Comparison of ENCODE assay signal across 11 cellular contexts in genomic region chr1:165383067-165383466, GRCh38. TPM values are rescaled to one million over a fixed set of nuclear protein-coding genes. Genes with fewer than 3 reads are reported as not detected.
DNase-seq lines count a peak whose midpoint lies in the region; TF ChIP-seq lines count a peak whose summit lies in the region.
"Had no signal": no experiment of that assay in that cellular context is flagged by ENCODE, and none has a peak within 500 bp of the region (broad histone marks: within the 10 kb centered on the region; RNA-seq: fewer than 3 reads in every experiment).

No MANE protein-coding gene starts in this region.

- H3K27me3 Mint-ChIP-seq in neural progenitor cell (ENCODE audit: insufficient read depth, low read depth), result peaks cover 5% of the 10 kb centered on the region

- DNase-seq in fibroblast of mammary gland (ENCODE audit: low read depth) (peak; percentile 96), mesendoderm (peak; percentile 33), ureter (ENCODE audit: low spot score) (peak; percentile 47), SKM-1 (lab: John Stamatoyannopoulos, UW; ENCODE audit: unreplicated experiment) (no peak), SIG-M5 treated with dmso at 0.1 percent for 504 hours (lab: John Stamatoyannopoulos, UW; ENCODE audit: unreplicated experiment) (no peak), neural progenitor cell (ENCODE audit: low spot score) (no peak), GF-D8 (lab: John Stamatoyannopoulos, UW) (no peak)
- DNase-seq: activated T-cell treated with anti-CD3 and anti-CD28 coated beads for 4 hours, NCI-H774 had no signal

- no peaks in the 10 kb centered on the region for H3K4me1 Mint-ChIP-seq in neural progenitor cell
- H3K4me1 Mint-ChIP-seq: neural crest cell had no signal

- no peak overlapping the region for H3K23ac ChIP-seq in mesendoderm (ENCODE audit: low read length)

- no peak overlapping the region for H2AK5ac ChIP-seq in mesendoderm (ENCODE audit: low read length)

- H2BK15ac ChIP-seq in mesendoderm (replicated peaks; ENCODE audit: low read depth), result no peak overlapping the region

- no peaks in the 10 kb centered on the region for H3K79me1 ChIP-seq in mesendoderm (ENCODE audit: low read length)

- no peak for TF ChIP-seq RAD21 in Ishikawa (IDR thresholded peaks at IDR 0.05; ENCODE audit: low read depth)

- H3K4me1 ChIP-seq in mesendoderm (ENCODE audit: control insufficient read depth, low read depth, low read length), result no peaks in the 10 kb centered on the region
- H3K4me1 ChIP-seq in neural progenitor cell, result no peaks in the 10 kb centered on the region

- no peak overlapping the region for H2BK120ac ChIP-seq in mesendoderm (ENCODE audit: low read depth, low read length)

- no peak overlapping the region for H3K4me3 ChIP-seq in fibroblast of mammary gland (ENCODE audit: control insufficient read depth, low read depth, low read length)
- H3K4me3 ChIP-seq in mesendoderm (ENCODE audit: low read length), result no peak overlapping the region
- no peak overlapping the region for H3K4me3 ChIP-seq in neural progenitor cell

- H2AFZ ChIP-seq in neural progenitor cell (replicated peaks), result no peak overlapping the region

- no peak overlapping the region for H4K8ac ChIP-seq in mesendoderm (ENCODE audit: low read depth, low read length)

- H3K79me2 ChIP-seq in mesendoderm (ENCODE audit: control insufficient read depth, insufficient read depth, low read length), result no peaks in the 10 kb centered on the region
- H3K79me2 ChIP-seq in neural progenitor cell (ENCODE audit: low read depth), result no peaks in the 10 kb centered on the region

- H3K27ac ChIP-seq in mesendoderm (ENCODE audit: low read depth, low read length) (no peak overlapping the region), neural progenitor cell (no peak overlapping the region)

- no peak overlapping the region for H2BK5ac ChIP-seq in mesendoderm (ENCODE audit: low read length)

- H3K56ac ChIP-seq in mesendoderm (ENCODE audit: low read length), result no peak overlapping the region

- H3K9me3 ChIP-seq in neural progenitor cell (ENCODE audit: low read depth), result no peaks in the 10 kb centered on the region

- H3K36me3 Mint-ChIP-seq in neural progenitor cell, result no peaks in the 10 kb centered on the region

- TF ChIP-seq EP300 in Ishikawa (IDR thresholded peaks at IDR 0.05; ENCODE audit: borderline replicate concordance), result no peak

- no peak overlapping the region for H3K27ac Mint-ChIP-seq in neural progenitor cell

- no peak overlapping the region for H3K18ac ChIP-seq in mesendoderm (ENCODE audit: low read length)

- H3K9me3 Mint-ChIP-seq in neural progenitor cell, result no peaks in the 10 kb centered on the region
- H3K9me3 Mint-ChIP-seq: neural crest cell had no signal

- H3K36me3 ChIP-seq in mesendoderm (ENCODE audit: control insufficient read depth, insufficient read depth, low read length), result no peaks in the 10 kb centered on the region
- H3K36me3 ChIP-seq in neural progenitor cell, result no peaks in the 10 kb centered on the region

- no peak overlapping the region for H3K9ac ChIP-seq in mesendoderm (ENCODE audit: low read length)
- H3K9ac ChIP-seq in neural progenitor cell, result no peak overlapping the region

- H4K20me1 ChIP-seq in neural progenitor cell (ENCODE audit: low read depth), result no peaks in the 10 kb centered on the region

- no peak overlapping the region for H3K4ac ChIP-seq in mesendoderm (ENCODE audit: low read depth, low read length)

- TF ChIP-seq CTCF in fibroblast of mammary gland (conservative IDR thresholded peaks at IDR 0.05; ENCODE audit: control insufficient read depth, insufficient read depth, low read depth, low read length), result no peak
- TF ChIP-seq CTCF in neural progenitor cell (IDR thresholded peaks at IDR 0.05), result no peak

- no peaks in the 10 kb centered on the region for H3F3A ChIP-seq in neural progenitor cell (ENCODE audit: low read depth)

- H3K4me2 ChIP-seq in mesendoderm (ENCODE audit: low read length) (no peak overlapping the region), neural progenitor cell (no peak overlapping the region)

- WGBS in mesendoderm (ENCODE audit: extremely low coverage, insufficient coverage, low lambda C conversion rate), result no CpG with 5 or more reads among the region's 6 CpGs

- H3K27me3 ChIP-seq in mesendoderm (ENCODE audit: insufficient read depth, low read length, poor library complexity), result peaks cover 2% of the 10 kb centered on the region
- peaks cover 36% of the 10 kb centered on the region for H3K27me3 ChIP-seq in neural progenitor cell

- no peak overlapping the region for H3K4me3 Mint-ChIP-seq in neural progenitor cell
- H3K4me3 Mint-ChIP-seq: neural crest cell had no signal

- no peak overlapping the region for H4K5ac ChIP-seq in mesendoderm (ENCODE audit: low read length)

TF ChIP-seq in Ishikawa, 13 proteins besides CTCF, POLR2A, EP300 and RAD21:
- TF ChIP-seq TEAD4 (IDR thresholded peaks at IDR 0.05) (no peak), TCF12 (IDR thresholded peaks at IDR 0.05; ENCODE audit: low read depth) (no peak), TAF1 (IDR thresholded peaks at IDR 0.05; ENCODE audit: low read depth) (no peak), MAX (IDR thresholded peaks at IDR 0.05) (peak; percentile 36; the same call in 1 of the 2 replicates)

RNA-seq across cellular contexts. Expression of gene LMX1A, which starts 26.6 kb away (rescaled TPM):
- polyA plus RNA-seq in mesendoderm (2013, experiment 1 of 2), result not detected
- polyA plus RNA-seq in mesendoderm (2013, experiment 2 of 2), result not detected
- not detected for total RNA-seq in ureter
- total RNA-seq in neural progenitor cell (ENCODE audit: low replicate concordance), result 6.6 and 8.7 TPM in 2 replicates
- total RNA-seq: neural crest cell had no signal

Comparison
In these comparisons a context has a peak if more than half of its experiments do, and no peak if none do; other contexts are left out.
1. DNase-seq: peak in fibroblast of mammary gland (single experiment), mesendoderm (single experiment) and ureter (single experiment); none in SKM-1 (single experiment), SIG-M5 treated with dmso at 0.1 percent for 504 hours (single experiment), neural progenitor cell (single experiment) and GF-D8 (single experiment).